Comparison of ENCODE assay signal across 29 cellular contexts in the genomic region with DNA sequence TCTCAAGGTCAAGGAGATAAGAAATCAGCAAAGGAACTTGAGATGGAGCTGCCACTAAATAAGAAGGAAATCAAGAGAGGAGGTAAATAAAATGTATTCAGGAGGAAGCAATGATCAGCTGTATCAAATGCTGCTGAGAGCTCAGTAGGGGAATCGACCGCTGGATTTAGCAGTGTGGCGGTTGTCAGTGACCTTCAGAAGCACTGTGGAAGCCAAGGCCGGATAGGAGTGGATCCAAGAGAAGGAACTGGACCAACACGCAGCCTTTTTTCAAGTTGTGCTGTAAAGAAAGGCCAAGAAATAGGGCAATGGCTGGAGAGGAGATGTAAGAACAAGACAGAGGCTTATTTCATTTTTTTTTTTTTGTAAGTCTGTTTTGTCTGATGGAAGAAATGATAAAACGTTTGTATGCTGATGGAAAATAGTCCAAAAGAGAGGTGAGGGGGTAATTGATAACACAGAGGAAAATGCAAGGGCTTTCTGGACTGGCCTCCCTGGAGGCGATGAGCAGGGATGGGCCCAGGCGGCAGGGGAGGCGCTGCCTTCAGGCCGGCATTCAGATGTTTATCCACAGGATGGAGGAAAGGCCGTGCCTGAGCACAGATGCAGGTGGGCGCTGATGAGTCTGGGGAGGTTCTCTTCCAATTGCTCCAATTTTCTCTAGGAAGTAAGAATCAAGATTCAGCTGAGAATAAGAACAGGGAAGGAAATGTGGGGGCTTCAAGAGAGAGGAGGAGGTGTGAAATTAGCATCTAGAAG. TPM values are rescaled to one million over a fixed set of nuclear protein-coding genes. Genes with fewer than 3 reads are reported as not detected.
DNase-seq lines count a peak whose midpoint lies in the region; ATAC-seq, FAIRE-seq and TF ChIP-seq lines count a peak whose summit lies in the region.
"Had no signal": no experiment of that assay in that cellular context is flagged by ENCODE, and none has a peak within 500 bp of the region (broad histone marks: within the 10 kb centered on the region; RNA-seq: fewer than 3 reads in every experiment).

No MANE protein-coding gene starts in this region.

- POLR2A ChIA-PET in K562 (lab: Yijun Ruan, JAX): interaction anchor here (0.6 to 1.2 kb wide), 5 partner anchors 8 to 99 kb away, joined by 3 to 5 read pairs (median 3); no protein-coding TSS in a partner anchor

- no peaks in the 10 kb centered on the region; the same call in 1 of the 2 replicates for H4K20me1 ChIP-seq in K562 (replicated peaks; ENCODE audit: control insufficient read depth, insufficient read depth, low read length)

- H3K27me3 ChIP-seq in K562 (ENCODE audit: control insufficient read depth in 2 of 2, insufficient read depth in 2 of 2, low read length in 2 of 2): peaks cover 28 to 67% of the 10 kb centered on the region in 2 experiments
- H3K27me3 ChIP-seq in right cardiac atrium (ENCODE audit: control insufficient read depth, insufficient read depth): no peaks in the 10 kb centered on the region
- H3K27me3 ChIP-seq in testis: no peaks in the 10 kb centered on the region
- H3K27me3 ChIP-seq in thyroid gland: no peaks in the 10 kb centered on the region
- H3K27me3 ChIP-seq: BE2C had no signal

- WGBS in K562 (ENCODE audit: insufficient coverage, low coverage, missing lambda C conversion rate): 2% methylated on average over 12 of the region's 12 CpGs
- 43% methylated on average over 12 of the region's 12 CpGs for WGBS in right cardiac atrium
- 48 to 51% methylated on average over 12 of the region's 12 CpGs for WGBS in testis, 2 donors
- WGBS in thyroid gland, 2 donors: 61 to 66% methylated on average over 12 of the region's 12 CpGs

- H3K36me3 ChIP-seq in K562 (ENCODE audit: control insufficient read depth, insufficient read depth, low read length) (no peaks in the 10 kb centered on the region), testis (ENCODE audit: low read depth, missing control alignments) (no peaks in the 10 kb centered on the region), kidney (ENCODE audit: control insufficient read depth in 1 of 2, insufficient read depth in 2 of 2, low read length in 2 of 2) (no peaks in the 10 kb centered on the region), thyroid gland (no peaks in the 10 kb centered on the region)
- H3K36me3 ChIP-seq: BE2C had no signal

- BruUV-seq in K562 (replicated peaks; lab: Mats Ljungman, UMichigan): no TSS peak

- intact Hi-C loops in K562 (cut with micrococcal nuclease): no loop called here
- intact Hi-C loops in right cardiac atrium (cut with DNase I): no loop called here
- intact Hi-C loops in testis (cut with DNase I; ENCODE audit: low total_unique reads): no loop called here
- intact Hi-C loops in kidney (cut with DNase I): no loop called here
- intact Hi-C loops in thyroid gland (cut with DNase I): no loop called here

- TF ChIP-seq CTCF in K562 (IDR thresholded peaks at IDR 0.05 in 2 of 3, conservative IDR thresholded peaks at IDR 0.05 in 1 of 3; ENCODE audit: insufficient read depth in 2 of 3, low read depth in 1 of 3, low read length in 3 of 3) (no peak), testis (IDR thresholded peaks at IDR 0.05) (no peak), kidney (IDR thresholded peaks at IDR 0.05; ENCODE audit: borderline replicate concordance, extremely low read depth, insufficient read depth) (no peak), thyroid gland (IDR thresholded peaks at IDR 0.05) (no peak)

- TF ChIP-seq POLR2A in K562 (conservative IDR thresholded peaks at IDR 0.05) (no peak), testis (IDR thresholded peaks at IDR 0.05) (no peak), thyroid gland (IDR thresholded peaks at IDR 0.05) (no peak)

- no peak for FAIRE-seq in K562 (lab: Jason Lieb, UNC)
- FAIRE-seq in kidney (lab: Jason Lieb, UNC): no peak
- FAIRE-seq: GM19239, H54 had no signal

- TF ChIP-seq RAD21 in K562 (CRISPR knock-in tag; conservative IDR thresholded peaks at IDR 0.05 in 1 of 2, IDR thresholded peaks at IDR 0.05 in 1 of 2): no peak

- H3K9me1 ChIP-seq in K562 (ENCODE audit: control insufficient read depth, insufficient read depth, low read length): no peaks in the 10 kb centered on the region

- H3K4me1 ChIP-seq in K562 (replicated peaks in 1 of 2; ENCODE audit: control insufficient read depth in 2 of 2, insufficient read depth in 2 of 2, low read length in 2 of 2) (no peaks in the 10 kb centered on the region; a peak in 1 of 5 replicates), right cardiac atrium (ENCODE audit: control insufficient read depth, insufficient read depth, low read length) (peaks cover 3% of the 10 kb centered on the region), testis (peaks cover 16% of the 10 kb centered on the region), kidney (ENCODE audit: control insufficient read depth in 1 of 2, insufficient read depth in 1 of 2, low read depth in 1 of 2, low read length in 2 of 2) (no peaks in the 10 kb centered on the region), thyroid gland (no peaks in the 10 kb centered on the region)
- H3K4me1 ChIP-seq: BE2C had no signal

- H3K4me3 ChIP-seq in K562 (no peak overlapping the region), right cardiac atrium (ENCODE audit: low read length) (no peak overlapping the region), testis (no peak overlapping the region), kidney (ENCODE audit: low read length in 2 of 2) (no peak overlapping the region), thyroid gland (replicated peaks in 1 of 3) (no peak overlapping the region)
- H3K4me3 ChIP-seq: PC-9 had no signal

- H3K9ac ChIP-seq in K562 (ENCODE audit: insufficient read depth in 1 of 2, low read depth in 2 of 2, low read length in 2 of 2) (no peak overlapping the region), kidney (ENCODE audit: low read length in 2 of 2) (no peak overlapping the region)

- in situ Hi-C loops in K562 (cut with MboI): no loop called here

- peak; percentile 9 for DNase-seq in NCI-H2227 (lab: John Stamatoyannopoulos, UW; ENCODE audit: unreplicated experiment)
- DNase-seq in NCI-H2227 treated with DMSO at 0.1 percent for 48 hours (lab: John Stamatoyannopoulos, UW): no peak
- DNase-seq in K562 (ENCODE audit: extremely low read depth in 1 of 4, low spot score in 3 of 4): no peak
- peak in 1 of 3 donors; percentile 47 for DNase-seq in right cardiac atrium
- peak; percentile 41 for DNase-seq in testis
- no peak for DNase-seq in kidney
- DNase-seq in thyroid gland: no peak
- DNase-seq in activated T-cell treated with anti-CD3 and anti-CD28 coated beads, Interleukin-2, amount 50 U/mL, for 48 hours: no peak
- DNase-seq: BE2C; Calu3; CD8-positive, alpha-beta memory T cell; DND-41; NCI-H1048; NCI-H1417; NCI-H1694; NCI-H2081; NCI-H345; NCI-H524; NCI-H748 treated with DMSO at 0.1 percent for 48 hours; NK-92 treated with Interleukin-12 subunit alpha and Interleukin-12 subunit beta, amount 100 ng/mL, for 24 hours; PC-9; SHP77 had no signal

- no peak for ATAC-seq in K562
- peak; percentile 72 to 75 for ATAC-seq in right cardiac atrium

- no peaks in the 10 kb centered on the region for H3K9me3 ChIP-seq in K562 (replicated peaks; ENCODE audit: control insufficient read depth, insufficient read depth, low read depth, low read length)
- H3K9me3 ChIP-seq in right cardiac atrium (ENCODE audit: control insufficient read depth, low read length): no peaks in the 10 kb centered on the region
- H3K9me3 ChIP-seq in testis: no peaks in the 10 kb centered on the region
- no peaks in the 10 kb centered on the region for H3K9me3 ChIP-seq in kidney (ENCODE audit: control insufficient read depth in 1 of 2, low read length in 2 of 2)
- H3K9me3 ChIP-seq in thyroid gland: no peaks in the 10 kb centered on the region
- H3K9me3 ChIP-seq: BE2C had no signal

- H3K4me2 ChIP-seq in K562 (ENCODE audit: insufficient read depth, low read length): no peak overlapping the region

- CTCF ChIA-PET in K562 (lab: Yijun Ruan, JAX; ENCODE audit: low intra/inter-chr PET ratio): no interaction called here

- H2AFZ ChIP-seq in K562 (ENCODE audit: low read depth, low read length): no peak overlapping the region
- H2AFZ ChIP-seq: PC-9 had no signal

- H3K27ac ChIP-seq in K562 (ENCODE audit: extremely low read depth, low read depth, low read length) (no peak overlapping the region), right cardiac atrium (ENCODE audit: low read length) (no peak overlapping the region), testis (no peak overlapping the region), kidney (ENCODE audit: low read depth in 2 of 2, low read length in 2 of 2) (no peak overlapping the region), thyroid gland (no peak overlapping the region)
- H3K27ac ChIP-seq: 22Rv1, PC-9 had no signal

- H3K79me2 ChIP-seq in K562 (ENCODE audit: control insufficient read depth, insufficient read depth, low read length): no peaks in the 10 kb centered on the region

- TF ChIP-seq EP300 in K562 (IDR thresholded peaks at IDR 0.05; ENCODE audit: low read length): no peak

RNA-seq across cellular contexts. Expression of a gene that starts 17.5 kb away (rescaled TPM):
- not detected in 2 replicates for total RNA-seq in K562 (2011; cell fraction: chromatin; rRNA removed; ENCODE audit: low replicate concordance)
- not detected in 2 replicates for total RNA-seq in K562 (2011; cell fraction: nucleolus; rRNA removed)
- total RNA-seq in K562 (2011; cell fraction: nucleoplasm; rRNA removed): not detected in 2 replicates
- total RNA-seq in K562 (2014; rRNA removed) (not detected in 2 replicates), K562 (2014; rRNA removed; fragmentation: Illumina TruSeq; extraction: Trizol) (not detected in 2 replicates), K562 (2015; rRNA removed; fragmentation: Illumina TruSeq; extraction: Trizol) (not detected in 2 replicates), K562 (2021) (not detected in 2 replicates), right cardiac atrium (1 to 10 TPM; 1.6 to 3.6 (median 2.7) TPM), testis (1 to 10 TPM; 1.1 to 1.3 TPM), kidney (2.5 TPM), thyroid gland (1 to 10 TPM in 3 of 4 donors, under 1 TPM in 1; 0.59 to 3.5 (median 2.5) TPM)
- polyA plus RNA-seq in K562 (2011; rRNA removed) (not detected in 2 replicates), K562 (2014; fragmentation: Illumina TruSeq; extraction: Trizol) (not detected in 2 replicates), K562 (2014; fragmentation: Nextera tagmentation; extraction: Ambion mirVana) (not detected), K562 (2014; rRNA removed) (not detected in 2 replicates), right cardiac atrium (1.3 TPM), testis (ENCODE audit: insufficient read depth, low read depth, low replicate concordance) (0.66 TPM), kidney (ENCODE audit: insufficient read depth, low read depth, low replicate concordance) (1.7 TPM)
- polyA plus RNA-seq in K562 (2011; cell fraction: cytosol; rRNA removed): 0.03 TPM in 1 of 2 replicates, not detected in the other
- polyA plus RNA-seq in K562 (2011; cell fraction: nucleus; rRNA removed): not detected in 2 replicates
- 0.06 TPM in 1 of 2 replicates, not detected in the other for polyA plus RNA-seq in K562 (2012)
- not detected in 2 replicates for polyA minus RNA-seq in K562 (2011; rRNA and poly(A)+ RNA removed)
- not detected in 2 replicates for polyA minus RNA-seq in K562 (2011; cell fraction: cytosol; rRNA and poly(A)+ RNA removed)
- polyA minus RNA-seq in K562 (2011; cell fraction: nucleus; rRNA and poly(A)+ RNA removed): not detected in 2 replicates
- total RNA-seq: Calu3; CD8-positive, alpha-beta memory T cell; PC-9; RPMI7951; SK-MEL-5 had no signal
- polyA plus RNA-seq: CD14-positive monocyte; CD8-positive, alpha-beta memory T cell; IgD-negative memory B cell had no signal

RNA-seq across cellular contexts. Expression of a gene that starts 26.9 kb away (rescaled TPM):
- total RNA-seq in K562 (2011; cell fraction: chromatin; rRNA removed; ENCODE audit: low replicate concordance): 13.4 and 41.5 TPM in 2 replicates
- 54.0 and 57.2 TPM in 2 replicates for total RNA-seq in K562 (2011; cell fraction: nucleolus; rRNA removed)
- 39.6 and 40.0 TPM in 2 replicates for total RNA-seq in K562 (2011; cell fraction: nucleoplasm; rRNA removed)
- total RNA-seq in K562 (2014; rRNA removed) (20.1 and 25.0 TPM in 2 replicates), K562 (2014; rRNA removed; fragmentation: Illumina TruSeq; extraction: Trizol) (12.7 and 14.5 TPM in 2 replicates), K562 (2015; rRNA removed; fragmentation: Illumina TruSeq; extraction: Trizol) (18.6 and 18.7 TPM in 2 replicates), K562 (2021) (32.9 and 34.6 TPM in 2 replicates), right cardiac atrium (10 to 100 TPM; 29.9 to 42.1 (median 38.7) TPM), testis (10 to 100 TPM; 22.4 to 32.0 TPM), kidney (33.0 TPM), thyroid gland (10 to 100 TPM; 30.1 to 42.1 (median 35.0) TPM)
- polyA plus RNA-seq in K562 (2011; rRNA removed) (19.3 and 21.6 TPM in 2 replicates), K562 (2014; fragmentation: Illumina TruSeq; extraction: Trizol) (26.2 and 26.5 TPM in 2 replicates), K562 (2014; fragmentation: Nextera tagmentation; extraction: Ambion mirVana) (10 to 100 TPM; 10.4 to 14.7 TPM), K562 (2014; rRNA removed) (22.0 and 23.7 TPM in 2 replicates), right cardiac atrium (22.1 TPM), testis (ENCODE audit: insufficient read depth, low read depth, low replicate concordance) (28.9 TPM), kidney (ENCODE audit: insufficient read depth, low read depth, low replicate concordance) (40.0 TPM)
- 22.4 and 29.8 TPM in 2 replicates for polyA plus RNA-seq in K562 (2011; cell fraction: cytosol; rRNA removed)
- 16.2 and 16.7 TPM in 2 replicates for polyA plus RNA-seq in K562 (2011; cell fraction: nucleus; rRNA removed)
- 25.8 and 26.7 TPM in 2 replicates for polyA plus RNA-seq in K562 (2012)
- polyA minus RNA-seq in K562 (2011; rRNA and poly(A)+ RNA removed): 14.0 and 16.3 TPM in 2 replicates
- polyA minus RNA-seq in K562 (2011; cell fraction: cytosol; rRNA and poly(A)+ RNA removed): 16.0 and 19.4 TPM in 2 replicates
- 10.5 and 15.2 TPM in 2 replicates for polyA minus RNA-seq in K562 (2011; cell fraction: nucleus; rRNA and poly(A)+ RNA removed)

RNA-seq across cellular contexts. Expression of a gene that starts 48.8 kb away (rescaled TPM):
- total RNA-seq in K562 (2011; cell fraction: chromatin; rRNA removed; ENCODE audit: low replicate concordance): 1.1 and 1.2 TPM in 2 replicates
- 0.17 and 1.2 TPM in 2 replicates for total RNA-seq in K562 (2011; cell fraction: nucleolus; rRNA removed)
- total RNA-seq in K562 (2011; cell fraction: nucleoplasm; rRNA removed): 0.81 and 2.7 TPM in 2 replicates
- total RNA-seq in K562 (2014; rRNA removed) (0.09 and 0.24 TPM in 2 replicates), K562 (2014; rRNA removed; fragmentation: Illumina TruSeq; extraction: Trizol) (0.15 and 0.22 TPM in 2 replicates), K562 (2015; rRNA removed; fragmentation: Illumina TruSeq; extraction: Trizol) (0.15 and 0.25 TPM in 2 replicates), K562 (2021) (1.4 and 2.1 TPM in 2 replicates), right cardiac atrium (10 to 100 TPM; 15.6 to 28.5 (median 15.8) TPM), testis (1 to 10 TPM; 7.8 to 9.5 TPM), kidney (80.6 TPM), thyroid gland (10 to 100 TPM in 1 of 4 donors, 1 to 10 TPM in 3; 3.2 to 12.2 (median 8.1) TPM)
- polyA plus RNA-seq in K562 (2011; rRNA removed) (0.27 and 0.47 TPM in 2 replicates), K562 (2014; fragmentation: Illumina TruSeq; extraction: Trizol) (0.74 and 1.1 TPM in 2 replicates), K562 (2014; fragmentation: Nextera tagmentation; extraction: Ambion mirVana) (under 1 TPM; 0.20 to 0.34 TPM), K562 (2014; rRNA removed) (0.45 and 0.52 TPM in 2 replicates), right cardiac atrium (16.0 TPM), testis (ENCODE audit: insufficient read depth, low read depth, low replicate concordance) (12.3 TPM), kidney (ENCODE audit: insufficient read depth, low read depth, low replicate concordance) (120 TPM)
- 0.27 and 0.28 TPM in 2 replicates for polyA plus RNA-seq in K562 (2011; cell fraction: cytosol; rRNA removed)
- polyA plus RNA-seq in K562 (2011; cell fraction: nucleus; rRNA removed): 0.32 and 0.84 TPM in 2 replicates
- polyA plus RNA-seq in K562 (2012): 1.7 and 2.2 TPM in 2 replicates
- 0.24 and 0.32 TPM in 2 replicates for polyA minus RNA-seq in K562 (2011; rRNA and poly(A)+ RNA removed)
- 0.38 and 0.55 TPM in 2 replicates for polyA minus RNA-seq in K562 (2011; cell fraction: cytosol; rRNA and poly(A)+ RNA removed)
- 0.11 and 0.27 TPM in 2 replicates for polyA minus RNA-seq in K562 (2011; cell fraction: nucleus; rRNA and poly(A)+ RNA removed)
- polyA plus RNA-seq: CD14-positive monocyte had no signal

RNA-seq across cellular contexts. Expression of a gene that starts 54.1 kb away (rescaled TPM):
- not detected in 2 replicates for total RNA-seq in K562 (2011; cell fraction: chromatin; rRNA removed; ENCODE audit: low replicate concordance)
- not detected in 2 replicates for total RNA-seq in K562 (2011; cell fraction: nucleolus; rRNA removed)
- total RNA-seq in K562 (2011; cell fraction: nucleoplasm; rRNA removed): not detected in 2 replicates
- total RNA-seq in K562 (2014; rRNA removed) (not detected in 2 replicates), K562 (2014; rRNA removed; fragmentation: Illumina TruSeq; extraction: Trizol) (not detected in 2 replicates), K562 (2015; rRNA removed; fragmentation: Illumina TruSeq; extraction: Trizol) (not detected in 2 replicates), K562 (2021) (not detected in 2 replicates), right cardiac atrium (1 to 10 TPM; 2.2 to 3.6 (median 2.4) TPM), testis (1 to 10 TPM in 1 of 2 donors, under 1 TPM in 1; 0.81 to 2.0 TPM), kidney (6.0 TPM), thyroid gland (1 to 10 TPM in 2 of 4 donors, under 1 TPM in 2; 0.56 to 3.5 (median 1.5) TPM)
- polyA plus RNA-seq in K562 (2011; rRNA removed) (not detected in 2 replicates), K562 (2014; fragmentation: Illumina TruSeq; extraction: Trizol) (not detected in 2 replicates), K562 (2014; fragmentation: Nextera tagmentation; extraction: Ambion mirVana) (not detected), K562 (2014; rRNA removed) (0.12 TPM in 1 of 2 replicates, not detected in the other), right cardiac atrium (6.7 TPM), testis (ENCODE audit: insufficient read depth, low read depth, low replicate concordance) (2.5 TPM), kidney (ENCODE audit: insufficient read depth, low read depth, low replicate concordance) (29.9 TPM)
- polyA plus RNA-seq in K562 (2011; cell fraction: cytosol; rRNA removed): not detected in 2 replicates
- polyA plus RNA-seq in K562 (2011; cell fraction: nucleus; rRNA removed): not detected in 2 replicates
- 0.10 TPM in 1 of 2 replicates, not detected in the other for polyA plus RNA-seq in K562 (2012)
- polyA minus RNA-seq in K562 (2011; rRNA and poly(A)+ RNA removed): not detected in 2 replicates
- polyA minus RNA-seq in K562 (2011; cell fraction: cytosol; rRNA and poly(A)+ RNA removed): 1.9 TPM in 1 of 2 replicates, not detected in the other
- polyA minus RNA-seq in K562 (2011; cell fraction: nucleus; rRNA and poly(A)+ RNA removed): not detected in 2 replicates
- total RNA-seq: CD8-positive, alpha-beta memory T cell; SK-MEL-5 had no signal
- polyA plus RNA-seq: CD8-positive, alpha-beta memory T cell had no signal

Comparison
In these comparisons a context has a peak if more than half of its experiments do, and no peak if none do; other contexts are left out.
1. DNase-seq: peak in NCI-H2227 (single experiment) and testis (single experiment); none in NCI-H2227 treated with DMSO at 0.1 percent for 48 hours (single experiment), K562 (0 of 4), kidney (single experiment), thyroid gland (0 of 2) and activated T-cell treated with anti-CD3 and anti-CD28 coated beads, Interleukin-2, amount 50 U/mL, for 48 hours (0 of 2).